ENCODE assay signal across 13 cellular contexts in the genomic region with DNA sequence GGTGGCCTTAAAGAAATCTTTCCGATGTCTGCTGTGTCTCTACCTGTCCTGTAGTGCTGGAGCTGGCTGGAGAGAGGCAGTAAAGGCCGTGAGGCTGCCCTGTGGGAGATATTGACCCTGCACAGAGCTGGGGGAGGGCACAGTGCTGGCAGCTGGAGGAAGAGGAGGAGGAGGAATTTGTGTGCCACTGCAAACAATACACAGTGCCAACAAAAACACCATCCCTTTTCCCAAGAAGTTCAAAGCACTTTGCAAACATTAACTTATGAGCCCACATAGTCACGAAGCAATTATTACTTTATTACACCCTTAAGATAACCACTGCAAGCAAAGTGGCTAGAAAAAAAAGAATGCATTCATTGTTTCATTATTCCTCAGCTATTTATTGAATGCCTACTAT. TPM values are rescaled to one million over a fixed set of nuclear protein-coding genes. Genes with fewer than 3 reads are reported as not detected.
DNase-seq lines count a peak whose midpoint lies in the region; ATAC-seq and TF ChIP-seq lines count a peak whose summit lies in the region.
"Had no signal": no experiment of that assay in that cellular context is flagged by ENCODE, and none has a peak within 500 bp of the region (broad histone marks: within the 10 kb centered on the region; RNA-seq: fewer than 3 reads in every experiment).

No MANE protein-coding gene starts in this region.

- ATAC-seq in HG02642 (IDR thresholded peaks at IDR 0.05; ENCODE audit: poor library complexity, unreplicated experiment) = no peak

- H3K4me1 ChIP-seq in MM.1S (ENCODE audit: low read length) = no peaks in the 10 kb centered on the region

- no peaks in the 10 kb centered on the region for H3K36me3 Mint-ChIP-seq in osteocyte (ENCODE audit: unreplicated experiment)

- H3K4me2 ChIP-seq in MM.1S (ENCODE audit: low read depth, low read length) = no peak overlapping the region

- intact Hi-C loops in posterior cingulate gyrus (cut with DNase I) = no loop called here

- DNase-seq in Daoy (ENCODE audit: low read depth) (peak; percentile 26), LoVo (ENCODE audit: low spot score) (peak; percentile 81), dermis blood vessel endothelial cell (peak; percentile 17), osteocyte (ENCODE audit: extremely low spot score, unreplicated experiment) (no peak), MM.1S (no peak), posterior cingulate gyrus (no peak)
- DNase-seq: activated CD4-positive, alpha-beta T cell treated with anti-CD3 and anti-CD28 coated beads for 1 hour; activated gamma-delta T cell treated with Interleukin-2 at 50 U/mL for 16 hours; CD8-positive, alpha-beta memory T cell; NCI-H226; stimulated activated CD4-positive, alpha-beta T cell treated with anti-CD3 and anti-CD28 coated beads, Interleukin-4, amount 100 ng/mL, for 24 hours had no signal

- H3K9me3 ChIP-seq in MM.1S (replicated peaks; ENCODE audit: insufficient read depth, low read length) = no peaks in the 10 kb centered on the region

- H3K9me2 ChIP-seq in MM.1S (replicated peaks; ENCODE audit: insufficient read depth, low read length) = no peaks in the 10 kb centered on the region

- H3K27ac ChIP-seq in MM.1S (ENCODE audit: low read length) = no peak overlapping the region
- H3K27ac ChIP-seq: HL-60 had no signal

- no peak overlapping the region for H3K9ac ChIP-seq in MM.1S (ENCODE audit: low read length)

- H3K4me3 ChIP-seq in MM.1S (ENCODE audit: low read length) = no peak overlapping the region

- H2AFZ ChIP-seq in MM.1S (ENCODE audit: low read length) = no peak overlapping the region

- H3K4me1 Mint-ChIP-seq in osteocyte (ENCODE audit: unreplicated experiment) = peaks cover 45% of the 10 kb centered on the region

- H3F3A ChIP-seq in MM.1S (ENCODE audit: insufficient read depth, low read length) = no peaks in the 10 kb centered on the region

- H3K27me3 ChIP-seq in MM.1S (replicated peaks; ENCODE audit: insufficient read depth, low read length) = no peaks in the 10 kb centered on the region

- peaks cover 7% of the 10 kb centered on the region for H3K27me3 Mint-ChIP-seq in osteocyte (ENCODE audit: unreplicated experiment)

- H3K27ac Mint-ChIP-seq in osteocyte (ENCODE audit: unreplicated experiment) = peak overlapping the region; percentile 76
- H3K27ac Mint-ChIP-seq: CD8-positive, alpha-beta memory T cell had no signal

- H4K20me1 ChIP-seq in MM.1S (ENCODE audit: insufficient read depth, low read length) = no peaks in the 10 kb centered on the region

- H3K4me3 Mint-ChIP-seq in osteocyte (ENCODE audit: unreplicated experiment) = no peak overlapping the region
- H3K4me3 Mint-ChIP-seq: CD8-positive, alpha-beta memory T cell had no signal

- H3K79me2 ChIP-seq in MM.1S (ENCODE audit: low read length) = no peaks in the 10 kb centered on the region

- no peaks in the 10 kb centered on the region for H3K36me3 ChIP-seq in MM.1S (replicated peaks; ENCODE audit: insufficient read depth, low read length)

- H3K9me3 Mint-ChIP-seq in osteocyte (ENCODE audit: unreplicated experiment) = no peaks in the 10 kb centered on the region
- H3K9me3 Mint-ChIP-seq: CD8-positive, alpha-beta memory T cell had no signal

- no peak for TF ChIP-seq CTCF in osteocyte (IDR thresholded peaks at IDR 0.05)
- TF ChIP-seq CTCF in MM.1S (IDR thresholded peaks at IDR 0.05; ENCODE audit: low read length) = no peak

RNA-seq across cellular contexts. Expression of a gene that starts 45.0 kb away (rescaled TPM):
- 3.1 and 5.9 TPM in 2 replicates for total RNA-seq in Daoy (2014; rRNA removed; shearing (Covaris generic))
- total RNA-seq in dermis blood vessel endothelial cell (0.14 TPM in 1 of 2 replicates, not detected in the other), osteocyte (0.64 and 0.76 TPM in 2 replicates)

Comparison
In these comparisons a context has a peak if more than half of its experiments do, and no peak if none do; other contexts are left out.
1. DNase-seq: peak in Daoy (single experiment), LoVo (single experiment) and dermis blood vessel endothelial cell (single experiment); none in osteocyte (single experiment), MM.1S (single experiment) and posterior cingulate gyrus (0 of 10).